17 cellular contexts compared by ENCODE assay signal in the genomic region with DNA sequence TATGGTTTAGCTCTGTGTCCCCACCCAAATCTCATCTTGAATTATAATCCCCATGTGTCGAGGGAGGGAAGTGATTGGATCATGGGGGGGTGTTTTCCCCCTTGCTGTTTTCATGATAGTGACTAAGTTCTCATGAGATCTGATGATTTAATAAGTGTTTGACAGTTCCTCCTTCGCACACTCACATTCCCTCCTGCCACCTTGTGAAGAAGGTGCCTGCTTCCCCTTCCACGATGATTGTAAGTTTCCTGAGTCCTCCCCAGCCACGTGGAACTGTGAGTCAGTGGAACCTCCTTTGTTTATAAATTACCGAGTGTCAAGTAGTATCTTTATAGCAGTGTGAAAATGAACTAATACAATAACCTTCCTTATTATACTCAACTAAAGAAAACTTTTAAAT. TPM values are rescaled to one million over a fixed set of nuclear protein-coding genes. Genes with fewer than 3 reads are reported as not detected.
DNase-seq lines count a peak whose midpoint lies in the region; ATAC-seq and TF ChIP-seq lines count a peak whose summit lies in the region.
"Had no signal": no experiment of that assay in that cellular context is flagged by ENCODE, and none has a peak within 500 bp of the region (broad histone marks: within the 10 kb centered on the region; RNA-seq: fewer than 3 reads in every experiment).

No MANE protein-coding gene starts in this region.

- no peak overlapping the region for H2BK20ac ChIP-seq in IMR-90 (ENCODE audit: low read depth, low read length)

- H2BK120ac ChIP-seq in IMR-90 (ENCODE audit: low read depth, low read length) (no peak overlapping the region), mesenchymal stem cell (ENCODE audit: low read depth, low read length) (no peak overlapping the region)

- intact Hi-C loops in CD14-positive monocyte (cut with micrococcal nuclease) (no loop called here), IMR-90 (cut with micrococcal nuclease) (loop anchor here (5.0 kb wide), 1 partner anchor 35 kb away; no protein-coding TSS in a partner anchor)

- H3K14ac ChIP-seq in IMR-90 (replicated peaks; ENCODE audit: low read depth, low read length) (no peak overlapping the region), mesenchymal stem cell (ENCODE audit: low read length in 2 of 2) (no peak overlapping the region)

- POLR2A ChIA-PET in IMR-90 (lab: Charles Lee; ENCODE audit: unreplicated experiment), result interaction anchor here (0.5 kb wide), 1 partner anchor 53 kb away, joined by 3 read pairs; no protein-coding TSS in a partner anchor

- no peak for TF ChIP-seq CTCF in CD14-positive monocyte (IDR thresholded peaks at IDR 0.05)
- no peak for TF ChIP-seq CTCF in IMR-90 (conservative IDR thresholded peaks at IDR 0.05; ENCODE audit: low read depth, low read length)
- TF ChIP-seq CTCF in endothelial cell (IDR thresholded peaks at IDR 0.05; ENCODE audit: unreplicated experiment), result no peak

- H4K5ac ChIP-seq in IMR-90 (ENCODE audit: low read depth, low read length), result no peak overlapping the region

- no peaks in the 10 kb centered on the region for H3K9me3 ChIP-seq in IMR-90 (ENCODE audit: control insufficient read depth, insufficient read depth, low read length)
- H3K9me3 ChIP-seq in mesenchymal stem cell (ENCODE audit: control insufficient read depth, low read length), result no peaks in the 10 kb centered on the region
- H3K9me3 ChIP-seq: SJSA1 had no signal

- H3K56ac ChIP-seq in IMR-90 (ENCODE audit: extremely low read depth, insufficient read depth, low read length), result no peak overlapping the region

- peak overlapping the region in 1 of 2 experiments; percentile 42 for H2BK12ac ChIP-seq in mesenchymal stem cell (ENCODE audit: low read length in 2 of 2)

- H3K4me3 Mint-ChIP-seq in CD14-positive monocyte (no peak overlapping the region), endothelial cell (ENCODE audit: unreplicated experiment) (no peak overlapping the region)
- H3K4me3 Mint-ChIP-seq: IgD-negative memory B cell had no signal

- H4K8ac ChIP-seq in IMR-90 (ENCODE audit: low read depth in 2 of 2, low read length in 2 of 2), result no peak overlapping the region
- peak overlapping the region; percentile 72 for H4K8ac ChIP-seq in mesenchymal stem cell (ENCODE audit: low read length)

- H3K4ac ChIP-seq in IMR-90 (ENCODE audit: low read depth, low read length) (peak overlapping the region; percentile 0; the same call in 1 of the 2 replicates), mesenchymal stem cell (ENCODE audit: low read depth in 1 of 2, low read length in 2 of 2) (peak overlapping the region in 1 of 2 experiments; percentile 51)

- TF ChIP-seq RAD21 in IMR-90 (IDR thresholded peaks at IDR 0.05; ENCODE audit: low read length), result no peak

- no peak overlapping the region for H4K91ac ChIP-seq in IMR-90 (ENCODE audit: insufficient read depth, low read depth, low read length)
- no peak overlapping the region for H4K91ac ChIP-seq in mesenchymal stem cell (ENCODE audit: low read length)

- H3K36me3 ChIP-seq in IMR-90 (ENCODE audit: control insufficient read depth, insufficient read depth, low read length) (no peaks in the 10 kb centered on the region), mesenchymal stem cell (ENCODE audit: control insufficient read depth in 1 of 2, insufficient read depth in 2 of 2, low read depth in 1 of 2, low read length in 2 of 2) (no peaks in the 10 kb centered on the region)
- H3K36me3 ChIP-seq: SJSA1 had no signal

- H2BK5ac ChIP-seq in IMR-90 (ENCODE audit: low read depth, low read length, poor library complexity, severe bottlenecking) (no peak overlapping the region), mesenchymal stem cell (ENCODE audit: low read depth, low read length, poor library complexity, severe bottlenecking) (no peak overlapping the region)

- H2BK15ac ChIP-seq in IMR-90 (ENCODE audit: low read depth, low read length) (no peak overlapping the region), mesenchymal stem cell (ENCODE audit: low read depth, poor library complexity, severe bottlenecking) (no peak overlapping the region)

- H2AK5ac ChIP-seq in IMR-90 (ENCODE audit: low read depth, low read length) (no peak overlapping the region; the same call in 1 of the 2 replicates), mesenchymal stem cell (ENCODE audit: low read length, severe bottlenecking) (no peak overlapping the region)

- no peak for TF ChIP-seq POLR2A in IMR-90 (IDR thresholded peaks at IDR 0.05; ENCODE audit: low read depth, low read length)

- no CpG with 5 or more reads among the region's 5 CpGs for WGBS in IMR-90 (ENCODE audit: extremely low coverage in 2 of 2, insufficient read length in 1 of 2), 2 experiments
- WGBS in mesenchymal stem cell, result 100% methylated on average over 1 of the region's 5 CpGs

- H3K18ac ChIP-seq in IMR-90 (ENCODE audit: low read depth, low read length), result no peak overlapping the region
- H3K18ac ChIP-seq in mesenchymal stem cell (ENCODE audit: low read depth in 1 of 2, low read length in 2 of 2), result no peak overlapping the region

- dilution Hi-C loops in IMR-90 (cut with HindIII; ENCODE audit: low sequenced_read_pairs, unreplicated experiment), result no loop called here

- H3K27ac Mint-ChIP-seq in CD14-positive monocyte (no peak overlapping the region), endothelial cell (ENCODE audit: unreplicated experiment) (peak overlapping the region; percentile 7)
- H3K27ac Mint-ChIP-seq: IgD-negative memory B cell had no signal

- H3K4me1 Mint-ChIP-seq in CD14-positive monocyte (peaks cover 10% of the 10 kb centered on the region), endothelial cell (ENCODE audit: unreplicated experiment) (peaks cover 4% of the 10 kb centered on the region)
- H3K4me1 Mint-ChIP-seq: IgD-negative memory B cell had no signal

- H3K9me3 Mint-ChIP-seq in CD14-positive monocyte (peaks cover 0 to 14% (median 4%) of the 10 kb centered on the region in 7 donors), endothelial cell (ENCODE audit: unreplicated experiment) (no peaks in the 10 kb centered on the region)
- H3K9me3 Mint-ChIP-seq: IgD-negative memory B cell had no signal

- peaks cover 0 to 3% of the 10 kb centered on the region in 2 experiments; a peak in 1 of 4 replicates for H3K79me1 ChIP-seq in IMR-90 (ENCODE audit: low read depth in 1 of 2, low read length in 2 of 2)
- H3K79me1 ChIP-seq in mesenchymal stem cell (replicated peaks; ENCODE audit: low read length, poor library complexity, severe bottlenecking), result no peaks in the 10 kb centered on the region

- no peaks in the 10 kb centered on the region for H3K36me3 Mint-ChIP-seq in CD14-positive monocyte
- H3K36me3 Mint-ChIP-seq in endothelial cell (ENCODE audit: low read depth, unreplicated experiment), result peaks cover 1% of the 10 kb centered on the region
- H3K36me3 Mint-ChIP-seq: IgD-negative memory B cell had no signal

- CTCF ChIA-PET in IMR-90 (lab: Yijun Ruan, JAX), result no interaction called here

- in situ Hi-C loops in IMR-90 (cut with MboI; ENCODE audit: low sequenced_read_pairs), result no loop called here

- H3K27me3 Mint-ChIP-seq in CD14-positive monocyte (ENCODE audit: low read depth in 3 of 3) (peaks cover 0 to 1% (median 0%) of the 10 kb centered on the region in 3 donors), endothelial cell (ENCODE audit: unreplicated experiment) (peaks cover 2% of the 10 kb centered on the region)
- H3K27me3 Mint-ChIP-seq: IgD-negative memory B cell had no signal

- H3K27me3 ChIP-seq in IMR-90 (ENCODE audit: control insufficient read depth, insufficient read depth, low read length) (no peaks in the 10 kb centered on the region), mesenchymal stem cell (ENCODE audit: control insufficient read depth in 1 of 2, insufficient read depth in 1 of 2, low read length in 2 of 2) (no peaks in the 10 kb centered on the region)
- H3K27me3 ChIP-seq: SJSA1 had no signal

- DNase-seq in CD14-positive monocyte (ENCODE audit: low spot score) (peak; percentile 51), IMR-90 (peak; percentile 15), endothelial cell (ENCODE audit: low spot score) (no peak), mesenchymal stem cell (peak; percentile 29), SIG-M5 (lab: John Stamatoyannopoulos, UW) (no peak), DMS53 treated with DMSO at 0.1 percent for 48 hours (lab: John Stamatoyannopoulos, UW; ENCODE audit: unreplicated experiment) (no peak), KG1 (lab: John Stamatoyannopoulos, UW) (no peak)
- DNase-seq: C1 segment of cervical spinal cord, H7, NCI-H1048, NCI-H1436 treated with DMSO at 0.1 percent for 48 hours, NCI-H2029 treated with DMSO at 0.1 percent for 48 hours, NCI-H748 treated with DMSO at 0.1 percent for 48 hours, PC-3 had no signal

- no peak overlapping the region for H3K4me3 ChIP-seq in IMR-90 (ENCODE audit: insufficient read depth, low read depth, low read length)
- no peak overlapping the region for H3K4me3 ChIP-seq in mesenchymal stem cell (ENCODE audit: insufficient read depth in 1 of 2, low read depth in 1 of 2, low read length in 2 of 2)
- H3K4me3 ChIP-seq: SJSA1 had no signal

- ATAC-seq in IMR-90 (ENCODE audit: low read depth), result no peak
- no peak for ATAC-seq in HG03095 (IDR thresholded peaks at IDR 0.05; ENCODE audit: unreplicated experiment)
- ATAC-seq: PC-3 had no signal

- H3K27ac ChIP-seq in IMR-90 (ENCODE audit: insufficient read depth, low read length) (no peak overlapping the region), mesenchymal stem cell (ENCODE audit: low read length, poor library complexity, severe bottlenecking) (no peak overlapping the region)
- H3K27ac ChIP-seq: SJSA1 had no signal

- no peak overlapping the region for H2AK9ac ChIP-seq in IMR-90 (replicated peaks; ENCODE audit: low read depth, low read length, poor library complexity)

- H2AFZ ChIP-seq in IMR-90 (replicated peaks; ENCODE audit: low read length, poor library complexity) (peak overlapping the region; percentile 39), mesenchymal stem cell (ENCODE audit: low read depth, low read length) (no peak overlapping the region)

- H3K23ac ChIP-seq in IMR-90 (ENCODE audit: low read depth, low read length) (no peak overlapping the region), mesenchymal stem cell (ENCODE audit: low read length in 2 of 2) (no peak overlapping the region)

- no peak overlapping the region for H3K4me2 ChIP-seq in IMR-90 (ENCODE audit: low read depth, low read length)
- no peak overlapping the region for H3K4me2 ChIP-seq in mesenchymal stem cell (ENCODE audit: low read length, poor library complexity, severe bottlenecking)

- BruUV-seq in IMR-90 (replicated peaks; lab: Mats Ljungman, UMichigan), result no TSS peak

- H3K9ac ChIP-seq in IMR-90 (ENCODE audit: low read depth, low read length), result no peak overlapping the region
- H3K9ac ChIP-seq in mesenchymal stem cell (ENCODE audit: low read length), result no peak overlapping the region

- no peaks in the 10 kb centered on the region for H4K20me1 ChIP-seq in IMR-90 (ENCODE audit: insufficient read depth, low read length)

- H3K9me1 ChIP-seq in IMR-90 (ENCODE audit: insufficient read depth, low read length), result peaks cover 4% of the 10 kb centered on the region; the same call in 1 of the 2 replicates

- H3K4me1 ChIP-seq in IMR-90 (ENCODE audit: control insufficient read depth, insufficient read depth, low read length) (peaks cover 6% of the 10 kb centered on the region; the same call in 1 of the 2 replicates), mesenchymal stem cell (ENCODE audit: control insufficient read depth, insufficient read depth, low read depth, low read length) (peaks cover 4% of the 10 kb centered on the region)

RNA-seq across cellular contexts. Expression of a gene that starts 24.3 kb away (rescaled TPM):
- 1 to 10 TPM; 3.8 to 4.5 TPM for polyA plus RNA-seq in CD14-positive monocyte
- total RNA-seq in IMR-90 (2012; rRNA removed), result 43.9 and 53.3 TPM in 2 replicates
- polyA plus RNA-seq in IMR-90 (2012; rRNA removed), result 14.5 and 16.2 TPM in 2 replicates
- 3.5 and 6.1 TPM in 2 replicates for polyA plus RNA-seq in IMR-90 (2012; cell fraction: cytosol; rRNA removed)
- polyA plus RNA-seq in IMR-90 (2012; cell fraction: nucleus; rRNA removed; ENCODE audit: low replicate concordance), result 5.7 and 23.7 TPM in 2 replicates
- total RNA-seq in endothelial cell (ENCODE audit: unreplicated experiment), result 43.5 TPM
- 19.9 TPM for polyA plus RNA-seq in mesenchymal stem cell (2013, experiment 1 of 2)
- polyA plus RNA-seq in mesenchymal stem cell (2013, experiment 2 of 2), result 20.6 TPM

RNA-seq across cellular contexts. Expression of a gene that starts 49.9 kb away (rescaled TPM):
- 1 to 10 TPM in 1 of 2 donors, under 1 TPM in 1; 0.82 to 1.7 TPM for polyA plus RNA-seq in CD14-positive monocyte
- total RNA-seq in IMR-90 (2012; rRNA removed), result 55.9 and 71.1 TPM in 2 replicates
- 45.3 and 45.5 TPM in 2 replicates for polyA plus RNA-seq in IMR-90 (2012; rRNA removed)
- polyA plus RNA-seq in IMR-90 (2012; cell fraction: cytosol; rRNA removed), result 34.1 and 68.2 TPM in 2 replicates
- 13.4 and 55.4 TPM in 2 replicates for polyA plus RNA-seq in IMR-90 (2012; cell fraction: nucleus; rRNA removed; ENCODE audit: low replicate concordance)
- 30.7 TPM for total RNA-seq in endothelial cell (ENCODE audit: unreplicated experiment)
- polyA plus RNA-seq in mesenchymal stem cell (2013, experiment 1 of 2), result 84.0 TPM
- 85.5 TPM for polyA plus RNA-seq in mesenchymal stem cell (2013, experiment 2 of 2)

Comparison
In these comparisons a context has a peak if more than half of its experiments do, and no peak if none do; other contexts are left out.
1. DNase-seq: peak in CD14-positive monocyte (single experiment), IMR-90 (single experiment) and mesenchymal stem cell (single experiment); none in endothelial cell (single experiment), SIG-M5 (single experiment), DMS53 treated with DMSO at 0.1 percent for 48 hours (single experiment) and KG1 (single experiment).